Comparison of ENCODE assay signal across 14 cellular contexts in genomic region chr7:139772115-139772514, GRCh38. TPM values are rescaled to one million over a fixed set of nuclear protein-coding genes. Genes with fewer than 3 reads are reported as not detected.
DNase-seq lines count a peak whose midpoint lies in the region; TF ChIP-seq lines count a peak whose summit lies in the region.
"Had no signal": no experiment of that assay in that cellular context is flagged by ENCODE, and none has a peak within 500 bp of the region (broad histone marks: within the 10 kb centered on the region; RNA-seq: fewer than 3 reads in every experiment).

No MANE protein-coding gene starts in this region.

- WGBS in spleen, 5 donors: 70 to 87% (median 82%) methylated on average over 7 of the region's 7 CpGs

- H3K36me3 Mint-ChIP-seq in HFFc6 (ENCODE audit: low read depth): peaks cover 17% of the 10 kb centered on the region
- peaks cover 4% of the 10 kb centered on the region for H3K36me3 Mint-ChIP-seq in progenitor cell of endocrine pancreas (ENCODE audit: insufficient read depth)

- H3K27me3 ChIP-seq in spleen (replicated peaks in 1 of 7): no peaks in the 10 kb centered on the region

- no peaks in the 10 kb centered on the region for H3K9me3 Mint-ChIP-seq in HFFc6
- no peaks in the 10 kb centered on the region for H3K9me3 Mint-ChIP-seq in progenitor cell of endocrine pancreas (ENCODE audit: low read depth)
- H3K9me3 Mint-ChIP-seq: activated B cell treated with CpG ODN at 0.5 μM for 24 hours had no signal

- H3K36me3 ChIP-seq in spleen: peaks cover 0 to 27% (median 3%) of the 10 kb centered on the region in 6 donors

- no peaks in the 10 kb centered on the region for H3K9me3 ChIP-seq in spleen

- H3K4me3 Mint-ChIP-seq in HFFc6: peak overlapping the region; percentile 29; the same call in 1 of the 2 replicates
- no peak overlapping the region for H3K4me3 Mint-ChIP-seq in progenitor cell of endocrine pancreas (ENCODE audit: low read depth)
- H3K4me3 Mint-ChIP-seq: activated B cell treated with CpG ODN at 0.5 μM for 24 hours had no signal

- no peak for DNase-seq in HFFc6
- DNase-seq in fibroblast of mammary gland (ENCODE audit: low read depth): peak; percentile 44
- DNase-seq in progenitor cell of endocrine pancreas (ENCODE audit: low spot score, unreplicated experiment): no peak
- no peak for DNase-seq in hypothalamus (lab: John Stamatoyannopoulos, UW)
- no peak for DNase-seq in AG08395 (ENCODE audit: low spot score)
- no peak for DNase-seq in spleen
- no peak for DNase-seq in SIG-M5 treated with dmso at 0.1 percent for 504 hours (lab: John Stamatoyannopoulos, UW; ENCODE audit: unreplicated experiment)
- DNase-seq: activated B cell treated with CpG ODN at 0.5 μM for 24 hours; aorta; mesendoderm; NCI-H345; SHP77 treated with DMSO at 0.1 percent for 48 hours; stimulated activated CD4-positive, alpha-beta T cell treated with anti-CD3 and anti-CD28 coated beads, Interleukin-4, amount 100 ng/mL, for 24 hours had no signal

- H3K4me1 Mint-ChIP-seq in HFFc6 (ENCODE audit: low read depth) (peaks cover 79% of the 10 kb centered on the region), progenitor cell of endocrine pancreas (ENCODE audit: low read depth) (peaks cover 68% of the 10 kb centered on the region)

- peaks cover 43 to 93% (median 79%) of the 10 kb centered on the region in 6 donors for H3K4me1 ChIP-seq in spleen

- intact Hi-C loops in spleen (cut with DNase I; ENCODE audit: low total_unique reads): no loop called here

- no peak overlapping the region for H3K4me3 ChIP-seq in fibroblast of mammary gland (ENCODE audit: control insufficient read depth, low read depth, low read length)
- H3K4me3 ChIP-seq in spleen: no peak overlapping the region

- TF ChIP-seq CTCF in HFFc6 (IDR thresholded peaks at IDR 0.05): no peak
- no peak for TF ChIP-seq CTCF in VCaP (conservative IDR thresholded peaks at IDR 0.05)
- TF ChIP-seq CTCF in fibroblast of mammary gland (conservative IDR thresholded peaks at IDR 0.05; ENCODE audit: control insufficient read depth, insufficient read depth, low read depth, low read length): no peak
- TF ChIP-seq CTCF in progenitor cell of endocrine pancreas (IDR thresholded peaks at IDR 0.05; ENCODE audit: unreplicated experiment): no peak
- no peak for TF ChIP-seq CTCF in spleen (IDR thresholded peaks at IDR 0.05 in 8 of 11, conservative IDR thresholded peaks at IDR 0.05 in 3 of 11)

- peaks cover 2% of the 10 kb centered on the region; the same call in 1 of the 2 replicates for H3K27me3 Mint-ChIP-seq in HFFc6 (ENCODE audit: insufficient read depth)
- no peaks in the 10 kb centered on the region for H3K27me3 Mint-ChIP-seq in progenitor cell of endocrine pancreas
- H3K27me3 Mint-ChIP-seq: activated B cell treated with CpG ODN at 0.5 μM for 24 hours had no signal

- peak overlapping the region; percentile 50; the same call in 1 of the 2 replicates for H3K27ac Mint-ChIP-seq in HFFc6
- H3K27ac Mint-ChIP-seq in progenitor cell of endocrine pancreas: peak overlapping the region; percentile 86

- H3K27ac ChIP-seq in VCaP (peak overlapping the region; percentile 100), spleen (peak overlapping the region in 4 of 8 donors; percentile 5 to 64 (median 49))

- TF ChIP-seq POLR2A in spleen (IDR thresholded peaks at IDR 0.05): no peak

RNA-seq across cellular contexts. Expression of gene HIPK2, which starts 5.7 kb away (rescaled TPM):
- 10 to 100 TPM; 14.6 to 33.4 (median 31.4) TPM for total RNA-seq in HFFc6 (2021; fragmentation: NEBNext Ultra II Directional; extraction: Animal tissue kit (Norgen Biotek cat#: 25700))
- 136 and 146 TPM in 2 replicates for total RNA-seq in progenitor cell of endocrine pancreas
- 10 to 100 TPM; 48.9 to 97.5 (median 58.9) TPM for total RNA-seq in spleen
- 1 to 10 TPM; 1.7 to 8.7 (median 2.4) TPM for polyA plus RNA-seq in spleen

RNA-seq across cellular contexts. Expression of gene TBXAS1, which starts 56.9 kb away (rescaled TPM):
- total RNA-seq in HFFc6 (2021; fragmentation: NEBNext Ultra II Directional; extraction: Animal tissue kit (Norgen Biotek cat#: 25700)): 1 to 10 TPM in 3 of 6 experiments, under 1 TPM in 3; 0.47 to 1.8 (median 1.0) TPM
- 10.4 and 12.5 TPM in 2 replicates for total RNA-seq in progenitor cell of endocrine pancreas
- total RNA-seq in spleen: 100 to 1,000 TPM in 6 of 7 donors, 10 to 100 TPM in 1; 87.0 to 287 (median 186) TPM
- polyA plus RNA-seq in spleen: 10 to 100 TPM; 19.8 to 37.4 (median 28.6) TPM
